19 cellular contexts compared by ENCODE assay signal in the genomic region with DNA sequence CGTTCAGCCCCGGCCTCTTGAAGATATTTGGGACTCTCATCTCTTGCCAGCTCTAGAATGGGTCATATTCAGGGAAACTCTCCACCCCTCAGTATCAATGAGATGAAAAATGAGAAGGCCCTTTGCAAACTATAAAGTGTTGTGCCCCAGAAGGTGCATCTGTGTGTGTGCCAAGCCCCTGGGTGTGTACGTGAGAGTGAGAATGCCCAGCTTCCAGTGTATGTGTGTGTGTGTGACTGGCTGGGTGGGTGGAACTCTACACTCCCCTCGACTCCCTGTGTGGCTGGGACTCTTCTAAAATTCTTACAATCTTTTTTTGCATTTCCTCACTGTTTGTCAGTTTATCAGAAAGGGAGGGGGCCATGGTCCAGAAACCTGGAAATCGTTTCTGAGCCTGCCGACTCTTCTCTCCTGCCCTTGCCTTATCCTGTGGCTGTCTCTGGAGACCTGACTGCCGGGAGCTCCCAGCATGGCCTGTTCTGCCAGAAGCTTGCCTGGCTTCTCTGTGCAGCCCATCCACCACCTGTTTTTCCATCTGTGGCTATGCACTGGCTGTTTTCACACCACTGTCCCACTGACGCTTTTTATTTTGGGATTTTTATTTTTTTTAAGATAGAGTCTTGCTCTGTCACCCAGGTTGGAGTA. TPM values are rescaled to one million over a fixed set of nuclear protein-coding genes. Genes with fewer than 3 reads are reported as not detected.
A peak's percentile ranks its signal among the peaks of the same experiment; 100 is the strongest.
DNase-seq lines count a peak whose midpoint lies in the region; ATAC-seq, FAIRE-seq and TF ChIP-seq lines count a peak whose summit lies in the region.
"Had no signal": no experiment of that assay in that cellular context is flagged by ENCODE, and none has a peak within 500 bp of the region (broad histone marks: within the 10 kb centered on the region; RNA-seq: fewer than 3 reads in every experiment).

No MANE protein-coding gene starts in this region.

- no peak overlapping the region for H3K4me3 ChIP-seq in SK-N-SH (ENCODE audit: low read depth in 2 of 2, low read length in 1 of 2)
- H3K4me3 ChIP-seq in PC-9, result peak overlapping the region; percentile 80
- no peak overlapping the region; a peak in 1 of 6 replicates for H3K4me3 ChIP-seq in HepG2 (replicated peaks in 1 of 3; ENCODE audit: insufficient read depth in 1 of 3, low read depth in 2 of 3, low read length in 3 of 3)
- peak overlapping the region; percentile 33 for H3K4me3 ChIP-seq in thoracic aorta
- H3K4me3 ChIP-seq: GM12878 had no signal

- H3K27me3 ChIP-seq in SK-N-SH (ENCODE audit: insufficient read depth), result no peaks in the 10 kb centered on the region
- H3K27me3 ChIP-seq in PC-9 (ENCODE audit: insufficient read depth, low read depth), result no peaks in the 10 kb centered on the region
- peaks cover 4 to 28% of the 10 kb centered on the region in 2 experiments; a peak in 4 of 5 replicates for H3K27me3 ChIP-seq in HepG2 (ENCODE audit: control insufficient read depth in 1 of 2, insufficient read depth in 2 of 2, low read length in 2 of 2)
- no peaks in the 10 kb centered on the region for H3K27me3 ChIP-seq in thoracic aorta (replicated peaks; ENCODE audit: insufficient read depth)
- H3K27me3 ChIP-seq: right lobe of liver, tibial nerve had no signal

- TSS peak; percentile 42 for BruUV-seq in PC-9 (replicated peaks; lab: Mats Ljungman, UMichigan)
- BruUV-seq in HepG2 (replicated peaks; lab: Mats Ljungman, UMichigan), result no TSS peak

- H3K9me2 ChIP-seq in SK-N-SH (no peaks in the 10 kb centered on the region), PC-9 (ENCODE audit: insufficient read depth) (no peaks in the 10 kb centered on the region)

- TF ChIP-seq RAD21 in SK-N-SH (IDR thresholded peaks at IDR 0.05; ENCODE audit: low read length) (no peak), HepG2 (CRISPR knock-in tag; IDR thresholded peaks at IDR 0.05) (no peak)

- peaks cover 3 to 62% of the 10 kb centered on the region in 2 experiments; a peak in 2 of 4 replicates for H3K4me1 ChIP-seq in SK-N-SH (ENCODE audit: control insufficient read depth in 1 of 2, insufficient read depth in 2 of 2, low read depth in 1 of 2, low read length in 1 of 2)
- peaks cover 64% of the 10 kb centered on the region for H3K4me1 ChIP-seq in PC-9 (replicated peaks; ENCODE audit: insufficient read depth)
- peaks cover 50% of the 10 kb centered on the region for H3K4me1 ChIP-seq in HepG2 (ENCODE audit: insufficient read depth, low read length)
- H3K4me1 ChIP-seq in thoracic aorta (ENCODE audit: control insufficient read depth in 1 of 2, low read depth in 2 of 2), result no peaks in the 10 kb centered on the region
- H3K4me1 ChIP-seq: right lobe of liver had no signal

- ATAC-seq in SK-N-SH treated with all-trans-retinoic acid at 6 μM for 48 hours (no peak), HepG2 (peak; percentile 44), thoracic aorta (ENCODE audit: insufficient number of reproducible peaks, low FRiP score, low read depth) (no peak), HG02938 (IDR thresholded peaks at IDR 0.05; ENCODE audit: unreplicated experiment) (no peak), HG03460 (IDR thresholded peaks at IDR 0.05; ENCODE audit: unreplicated experiment) (no peak)
- ATAC-seq: activated CD8-positive, alpha-beta T cell treated with anti-CD3 and anti-CD28 coated beads for 36 hours; gastroesophageal sphincter; GM12878; HCT116 had no signal

- H3K79me2 ChIP-seq in SK-N-SH (ENCODE audit: insufficient read depth) (no peaks in the 10 kb centered on the region), PC-9 (ENCODE audit: low read depth) (peaks cover 60% of the 10 kb centered on the region), HepG2 (ENCODE audit: insufficient read depth, low read length) (no peaks in the 10 kb centered on the region)

- H4K20me1 ChIP-seq in SK-N-SH (ENCODE audit: insufficient read depth) (no peaks in the 10 kb centered on the region), PC-9 (ENCODE audit: insufficient read depth) (no peaks in the 10 kb centered on the region), HepG2 (ENCODE audit: insufficient read depth, low read length) (no peaks in the 10 kb centered on the region)

- H2AFZ ChIP-seq in SK-N-SH (ENCODE audit: low read depth) (no peak overlapping the region), PC-9 (peak overlapping the region; percentile 45; the same call in 1 of the 2 replicates), HepG2 (ENCODE audit: low read length) (no peak overlapping the region)

- no peak for FAIRE-seq in HepG2 (lab: Jason Lieb, UNC)
- FAIRE-seq: GM12878 had no signal

- H3K9ac ChIP-seq in SK-N-SH, result no peak overlapping the region
- no peak overlapping the region for H3K9ac ChIP-seq in HepG2 (ENCODE audit: insufficient read depth, low read depth, low read length)

- CTCF ChIA-PET in SK-N-SH (lab: Yijun Ruan, JAX) (interaction anchor here (0.6 to 15.0 kb wide), 12 partner anchors 13 to 595 kb away, joined by 3 to 179 read pairs (median 4); no protein-coding TSS in a partner anchor), PC-9 (lab: Charles Lee) (interaction anchor here (0.6 to 1.9 kb wide), 7 partner anchors 15 to 548 kb away, joined by 3 to 7 read pairs (median 6); no protein-coding TSS in a partner anchor), HepG2 (lab: Yijun Ruan, JAX; ENCODE audit: low intra/inter-chr PET ratio, low total read pairs) (no interaction called here)

- 65% methylated on average over 8 of the region's 8 CpGs for WGBS in SK-N-SH (ENCODE audit: low lambda C conversion rate)
- 24% methylated on average over 8 of the region's 8 CpGs for WGBS in HepG2 (ENCODE audit: low lambda C conversion rate)

- TF ChIP-seq POLR2A in HepG2 (IDR thresholded peaks at IDR 0.05; ENCODE audit: insufficient read depth in 1 of 2, low read depth in 2 of 2, low read length in 2 of 2), result no peak

- in situ Hi-C loops in HepG2 (cut with HindIII; ENCODE audit: extremely low pct_ligation_motif_present, low pct_unique_long_range_greater_than_20kb), result no loop called here

- TF ChIP-seq EP300 in SK-N-SH (IDR thresholded peaks at IDR 0.05; ENCODE audit: borderline replicate concordance in 1 of 2, low read depth in 1 of 2, low read length in 1 of 2), result peak in 1 of 2 experiments; percentile 37; a peak in 1 of 4 replicates
- TF ChIP-seq EP300 in HepG2 (IDR thresholded peaks at IDR 0.05; ENCODE audit: low read depth in 2 of 2, low read length in 2 of 2), result no peak
- no peak for TF ChIP-seq EP300 in HepG2 (CRISPR knock-in tag; IDR thresholded peaks at IDR 0.05; ENCODE audit: borderline replicate concordance)

- H3K36me3 ChIP-seq in SK-N-SH (replicated peaks in 1 of 2; ENCODE audit: control insufficient read depth in 1 of 2, insufficient read depth in 2 of 2, low read length in 1 of 2), result no peaks in the 10 kb centered on the region
- H3K36me3 ChIP-seq in PC-9 (ENCODE audit: low read depth), result peaks cover 21% of the 10 kb centered on the region
- H3K36me3 ChIP-seq in HepG2 (replicated peaks in 1 of 2; ENCODE audit: control insufficient read depth in 1 of 2, insufficient read depth in 2 of 2, low read length in 2 of 2), result no peaks in the 10 kb centered on the region
- H3K36me3 ChIP-seq in thoracic aorta, result no peaks in the 10 kb centered on the region
- H3K36me3 ChIP-seq: gastroesophageal sphincter, right lobe of liver, tibial nerve had no signal

- H3K9me3 ChIP-seq in SK-N-SH (no peaks in the 10 kb centered on the region), PC-9 (ENCODE audit: insufficient read depth, low read depth) (no peaks in the 10 kb centered on the region), HepG2 (ENCODE audit: low read length) (no peaks in the 10 kb centered on the region), thoracic aorta (no peaks in the 10 kb centered on the region)
- H3K9me3 ChIP-seq: gastroesophageal sphincter, right lobe of liver, tibial nerve had no signal

- H3F3A ChIP-seq in SK-N-SH (replicated peaks; ENCODE audit: insufficient read depth), result no peaks in the 10 kb centered on the region
- H3F3A ChIP-seq in PC-9 (ENCODE audit: insufficient read depth, low read depth), result peaks cover 48% of the 10 kb centered on the region

- POLR2A ChIA-PET in SK-N-SH (lab: Yijun Ruan, JAX) (interaction anchor here (0.9 to 1.2 kb wide), 2 partner anchors 11 to 28 kb away, joined by 3 to 6 read pairs; no protein-coding TSS in a partner anchor), PC-9 (lab: Charles Lee; ENCODE audit: unreplicated experiment) (interaction anchor here (0.6 to 1.7 kb wide), 3 partner anchors 14 to 88 kb away, joined by 4 to 8 read pairs (median 7); no protein-coding TSS in a partner anchor), HepG2 (lab: Yijun Ruan, JAX) (no interaction called here)

- DNase-seq in SK-N-SH (peak; percentile 57), PC-9 (no peak), HepG2 (ENCODE audit: low spot score) (no peak), thoracic aorta (ENCODE audit: low spot score) (no peak), T-helper 2 cell (no peak)
- DNase-seq: activated CD8-positive, alpha-beta T cell treated with anti-CD3 and anti-CD28 coated beads for 36 hours; amniotic stem cell; IMR-90; NCI-H1092; NCI-H226; stimulated activated CD4-positive, alpha-beta T cell treated with anti-CD3 and anti-CD28 coated beads, Interleukin-4, amount 100 ng/mL, for 4 hours had no signal

- TF ChIP-seq CTCF in SK-N-SH (IDR thresholded peaks at IDR 0.05) (no peak), PC-9 (conservative IDR thresholded peaks at IDR 0.05) (no peak), HepG2 (CRISPR knock-in tag; IDR thresholded peaks at IDR 0.05) (no peak), thoracic aorta (IDR thresholded peaks at IDR 0.05) (no peak)

- H3K27ac ChIP-seq in SK-N-SH (ENCODE audit: low read depth in 2 of 2, low read length in 1 of 2), result peak overlapping the region in 1 of 2 experiments; percentile 97; a peak in 2 of 4 replicates
- H3K27ac ChIP-seq in PC-9, result peak overlapping the region; percentile 85
- H3K27ac ChIP-seq in HepG2 (ENCODE audit: extremely low read length, insufficient read depth, low read length), result no peak overlapping the region
- no peak overlapping the region for H3K27ac ChIP-seq in thoracic aorta
- H3K27ac ChIP-seq: gastroesophageal sphincter, right lobe of liver had no signal

- intact Hi-C loops in PC-9 (cut with micrococcal nuclease; ENCODE audit: unreplicated experiment) (no loop called here), HepG2 (cut with micrococcal nuclease; ENCODE audit: unreplicated experiment) (no loop called here)

- no peak overlapping the region for H3K4me2 ChIP-seq in SK-N-SH
- H3K4me2 ChIP-seq in PC-9, result peak overlapping the region; percentile 85
- peak overlapping the region; percentile 29 for H3K4me2 ChIP-seq in HepG2 (ENCODE audit: low read depth, low read length)

RNA-seq across cellular contexts. Expression of a gene that starts 1.2 kb away (rescaled TPM):
- polyA plus RNA-seq in SK-N-SH (2012; rRNA removed), result 0.15 and 0.16 TPM in 2 replicates
- polyA plus RNA-seq in SK-N-SH (2012; cell fraction: cytosol; rRNA removed), result 0.09 and 0.31 TPM in 2 replicates
- 0.26 and 0.27 TPM in 2 replicates for polyA plus RNA-seq in SK-N-SH (2012; cell fraction: nucleus; rRNA removed)
- 29.7 and 34.7 TPM in 2 replicates for total RNA-seq in PC-9 (2021)
- total RNA-seq in HepG2 (2016; rRNA removed; fragmentation: Illumina TruSeq; extraction: Trizol), result 0.11 and 0.29 TPM in 2 replicates
- 0.10 TPM in 1 of 2 replicates, not detected in the other for total RNA-seq in HepG2 (2016; cell fraction: cytosol; rRNA removed; fragmentation: Illumina TruSeq; extraction: Trizol; ENCODE audit: low read depth)
- total RNA-seq in HepG2 (2016; cell fraction: insoluble cytoplasmic fraction; rRNA removed; fragmentation: Illumina TruSeq; extraction: Trizol), result 0.13 and 0.27 TPM in 2 replicates
- not detected in 2 replicates for total RNA-seq in HepG2 (2016; cell fraction: membrane; rRNA removed; fragmentation: Illumina TruSeq; extraction: Trizol)
- total RNA-seq in HepG2 (2016; cell fraction: nucleus; rRNA removed; fragmentation: Illumina TruSeq; extraction: Trizol), result not detected in 2 replicates
- 0.09 and 0.29 TPM in 2 replicates for polyA plus RNA-seq in HepG2 (2011; rRNA removed)
- polyA plus RNA-seq in HepG2 (2011; cell fraction: cytosol; rRNA removed), result 0.10 and 0.12 TPM in 2 replicates
- polyA plus RNA-seq in HepG2 (2011; cell fraction: nucleus; rRNA removed), result 0.05 and 0.35 TPM in 2 replicates
- polyA plus RNA-seq in HepG2 (2012), result 0.24 TPM in 1 of 2 replicates, not detected in the other
- polyA plus RNA-seq in HepG2 (2016; cell fraction: cytosol; fragmentation: Illumina TruSeq; extraction: Trizol; ENCODE audit: low read depth), result 0.05 and 0.06 TPM in 2 replicates
- 0.10 and 0.20 TPM in 2 replicates for polyA plus RNA-seq in HepG2 (2016; cell fraction: insoluble cytoplasmic fraction; fragmentation: Illumina TruSeq; extraction: Trizol; ENCODE audit: low read depth)
- polyA plus RNA-seq in HepG2 (2016; cell fraction: membrane; fragmentation: Illumina TruSeq; extraction: Trizol; ENCODE audit: low read depth), result 0.10 and 0.17 TPM in 2 replicates
- 0.36 and 0.41 TPM in 2 replicates for polyA plus RNA-seq in HepG2 (2016; cell fraction: nucleus; fragmentation: Illumina TruSeq; extraction: Trizol; ENCODE audit: insufficient read depth, low read depth)
- 0.40 and 1.7 TPM in 2 replicates for polyA minus RNA-seq in HepG2 (2011; rRNA and poly(A)+ RNA removed; ENCODE audit: low replicate concordance)
- polyA minus RNA-seq in HepG2 (2011; cell fraction: cytosol; rRNA and poly(A)+ RNA removed), result not detected in 2 replicates
- 0.12 and 0.26 TPM in 2 replicates for polyA minus RNA-seq in HepG2 (2011; cell fraction: nucleus; rRNA and poly(A)+ RNA removed)
- total RNA-seq in thoracic aorta, result 10 to 100 TPM in 1 of 2 donors, 1 to 10 TPM in 1; 7.7 to 13.4 TPM
- total RNA-seq: activated CD8-positive, alpha-beta T cell treated with anti-CD3 and anti-CD28 coated beads for 36 hours; IMR-90 had no signal

RNA-seq across cellular contexts. Expression of a gene that starts 34.7 kb away (rescaled TPM):
- polyA plus RNA-seq in SK-N-SH (2012; rRNA removed) (45.9 and 48.4 TPM in 2 replicates), HepG2 (2011; rRNA removed) (28.8 and 37.7 TPM in 2 replicates)
- polyA plus RNA-seq in SK-N-SH (2012; cell fraction: cytosol; rRNA removed), result 8.0 and 13.3 TPM in 2 replicates
- polyA plus RNA-seq in SK-N-SH (2012; cell fraction: nucleus; rRNA removed), result 273 and 324 TPM in 2 replicates
- total RNA-seq in PC-9 (2021) (56.9 and 62.1 TPM in 2 replicates), HepG2 (2016; rRNA removed; fragmentation: Illumina TruSeq; extraction: Trizol) (5.7 and 10.7 TPM in 2 replicates), thoracic aorta (100 to 1,000 TPM; 244 to 308 TPM)
- 4.6 and 5.1 TPM in 2 replicates for total RNA-seq in HepG2 (2016; cell fraction: cytosol; rRNA removed; fragmentation: Illumina TruSeq; extraction: Trizol; ENCODE audit: low read depth)
- total RNA-seq in HepG2 (2016; cell fraction: insoluble cytoplasmic fraction; rRNA removed; fragmentation: Illumina TruSeq; extraction: Trizol), result 3.7 and 12.1 TPM in 2 replicates
- total RNA-seq in HepG2 (2016; cell fraction: membrane; rRNA removed; fragmentation: Illumina TruSeq; extraction: Trizol), result 3.3 and 3.8 TPM in 2 replicates
- total RNA-seq in HepG2 (2016; cell fraction: nucleus; rRNA removed; fragmentation: Illumina TruSeq; extraction: Trizol), result 20.3 and 20.6 TPM in 2 replicates
- polyA plus RNA-seq in HepG2 (2011; cell fraction: cytosol; rRNA removed), result 7.4 and 13.6 TPM in 2 replicates
- 250 and 318 TPM in 2 replicates for polyA plus RNA-seq in HepG2 (2011; cell fraction: nucleus; rRNA removed)
- polyA plus RNA-seq in HepG2 (2012), result 17.9 and 20.3 TPM in 2 replicates
- polyA plus RNA-seq in HepG2 (2016; cell fraction: cytosol; fragmentation: Illumina TruSeq; extraction: Trizol; ENCODE audit: low read depth), result 0.35 and 0.64 TPM in 2 replicates
- 5.4 and 7.1 TPM in 2 replicates for polyA plus RNA-seq in HepG2 (2016; cell fraction: insoluble cytoplasmic fraction; fragmentation: Illumina TruSeq; extraction: Trizol; ENCODE audit: low read depth)
- 0.76 and 0.94 TPM in 2 replicates for polyA plus RNA-seq in HepG2 (2016; cell fraction: membrane; fragmentation: Illumina TruSeq; extraction: Trizol; ENCODE audit: low read depth)
- 83.1 and 89.4 TPM in 2 replicates for polyA plus RNA-seq in HepG2 (2016; cell fraction: nucleus; fragmentation: Illumina TruSeq; extraction: Trizol; ENCODE audit: insufficient read depth, low read depth)
- polyA minus RNA-seq in HepG2 (2011; rRNA and poly(A)+ RNA removed; ENCODE audit: low replicate concordance), result 41.7 and 126 TPM in 2 replicates
- polyA minus RNA-seq in HepG2 (2011; cell fraction: cytosol; rRNA and poly(A)+ RNA removed), result 13.5 and 20.6 TPM in 2 replicates
- 85.9 and 99.9 TPM in 2 replicates for polyA minus RNA-seq in HepG2 (2011; cell fraction: nucleus; rRNA and poly(A)+ RNA removed)

RNA-seq across cellular contexts. Expression of a gene that starts 55.3 kb away (rescaled TPM):
- polyA plus RNA-seq in SK-N-SH (2012; rRNA removed) (0.12 and 0.13 TPM in 2 replicates), HepG2 (2011; rRNA removed) (0.95 and 1.6 TPM in 2 replicates)
- polyA plus RNA-seq in SK-N-SH (2012; cell fraction: cytosol; rRNA removed), result 0.05 and 0.07 TPM in 2 replicates
- polyA plus RNA-seq in SK-N-SH (2012; cell fraction: nucleus; rRNA removed), result 0.02 and 0.14 TPM in 2 replicates
- total RNA-seq in PC-9 (2021) (19.8 and 22.5 TPM in 2 replicates), HepG2 (2016; rRNA removed; fragmentation: Illumina TruSeq; extraction: Trizol) (3.0 and 3.1 TPM in 2 replicates), thoracic aorta (1 to 10 TPM; 3.5 to 5.7 TPM)
- 0.71 and 0.91 TPM in 2 replicates for total RNA-seq in HepG2 (2016; cell fraction: cytosol; rRNA removed; fragmentation: Illumina TruSeq; extraction: Trizol; ENCODE audit: low read depth)
- 2.6 and 3.4 TPM in 2 replicates for total RNA-seq in HepG2 (2016; cell fraction: insoluble cytoplasmic fraction; rRNA removed; fragmentation: Illumina TruSeq; extraction: Trizol)
- 2.5 and 3.7 TPM in 2 replicates for total RNA-seq in HepG2 (2016; cell fraction: membrane; rRNA removed; fragmentation: Illumina TruSeq; extraction: Trizol)
- 2.9 and 3.2 TPM in 2 replicates for total RNA-seq in HepG2 (2016; cell fraction: nucleus; rRNA removed; fragmentation: Illumina TruSeq; extraction: Trizol)
- polyA plus RNA-seq in HepG2 (2011; cell fraction: cytosol; rRNA removed), result 1.0 and 1.1 TPM in 2 replicates
- polyA plus RNA-seq in HepG2 (2011; cell fraction: nucleus; rRNA removed), result 1.6 TPM in 2 replicates
- 0.24 and 0.47 TPM in 2 replicates for polyA plus RNA-seq in HepG2 (2012)
- polyA plus RNA-seq in HepG2 (2016; cell fraction: cytosol; fragmentation: Illumina TruSeq; extraction: Trizol; ENCODE audit: low read depth), result 0.67 and 1.3 TPM in 2 replicates
- polyA plus RNA-seq in HepG2 (2016; cell fraction: insoluble cytoplasmic fraction; fragmentation: Illumina TruSeq; extraction: Trizol; ENCODE audit: low read depth), result 2.5 and 3.0 TPM in 2 replicates
- polyA plus RNA-seq in HepG2 (2016; cell fraction: membrane; fragmentation: Illumina TruSeq; extraction: Trizol; ENCODE audit: low read depth), result 2.0 and 2.3 TPM in 2 replicates
- polyA plus RNA-seq in HepG2 (2016; cell fraction: nucleus; fragmentation: Illumina TruSeq; extraction: Trizol; ENCODE audit: insufficient read depth, low read depth), result 2.1 and 3.2 TPM in 2 replicates
- 1.4 and 2.5 TPM in 2 replicates for polyA minus RNA-seq in HepG2 (2011; rRNA and poly(A)+ RNA removed; ENCODE audit: low replicate concordance)
- polyA minus RNA-seq in HepG2 (2011; cell fraction: cytosol; rRNA and poly(A)+ RNA removed), result 0.49 and 1.5 TPM in 2 replicates
- 0.77 and 1.1 TPM in 2 replicates for polyA minus RNA-seq in HepG2 (2011; cell fraction: nucleus; rRNA and poly(A)+ RNA removed)
- total RNA-seq: activated CD8-positive, alpha-beta T cell treated with anti-CD3 and anti-CD28 coated beads for 36 hours; IMR-90 had no signal
- polyA plus RNA-seq: IMR-90 had no signal

Comparison
In these comparisons a context has a peak if more than half of its experiments do, and no peak if none do; other contexts are left out.
1. H3K4me3 ChIP-seq: peak in PC-9 (single experiment) and thoracic aorta (single experiment); none in SK-N-SH (0 of 2) and HepG2 (0 of 3).